8 cellular contexts compared by ENCODE assay signal in genomic region chr20:36919715-36920333, GRCh38. TPM values are rescaled to one million over a fixed set of nuclear protein-coding genes. Genes with fewer than 3 reads are reported as not detected.
DNase-seq lines count a peak whose midpoint lies in the region; ATAC-seq and TF ChIP-seq lines count a peak whose summit lies in the region.

No MANE protein-coding gene starts in this region.

- no peaks in the 10 kb centered on the region for H3K27me3 ChIP-seq in Caco-2 (replicated peaks; ENCODE audit: control insufficient read depth, insufficient read depth, low read length)
- no peaks in the 10 kb centered on the region for H3K27me3 ChIP-seq in GM23248 (replicated peaks; ENCODE audit: insufficient read depth)

- DNase-seq in Caco-2 (peak in 1 of 2 experiments; percentile 78), GM23248 (peak; percentile 72), NCI-H460 (ENCODE audit: extremely low read depth, low read depth) (peak; percentile 60), globus pallidus (ENCODE audit: low spot score) (peak; percentile 70), pulmonary artery endothelial cell (ENCODE audit: low read depth, low spot score) (peak; percentile 10), NCI-H2107 (lab: John Stamatoyannopoulos, UW) (no peak)
- DNase-seq in effector CD8-positive, alpha-beta T cell (lab: John Stamatoyannopoulos, UW): no peak

- 0 to 5% methylated on average over 2 of the region's 2 CpGs for WGBS in GM23248 (ENCODE audit: low coverage in 1 of 2, low lambda C conversion rate in 2 of 2, missing lambda C conversion rate in 2 of 2), 2 experiments

- in situ Hi-C loops in GM23248 (cut with MboI): no loop called here

- H3K4me3 ChIP-seq in Caco-2 (ENCODE audit: low read depth, low read length) (no peak overlapping the region), GM23248 (no peak overlapping the region)

- H2AFZ ChIP-seq in GM23248: no peak overlapping the region

- intact Hi-C loops in Caco-2 (cut with micrococcal nuclease; ENCODE audit: unreplicated experiment): loop anchor here (1.0 to 2.0 kb wide), 3 partner anchors 31 to 128 kb away; partner anchors contain the start of gene SAMHD1

- no peaks in the 10 kb centered on the region for H3K79me2 ChIP-seq in GM23248 (ENCODE audit: insufficient read depth)

- TF ChIP-seq CTCF in Caco-2 (IDR thresholded peaks at IDR 0.05; ENCODE audit: insufficient read depth in 1 of 2, low read depth in 1 of 2, low read length in 1 of 2, severe bottlenecking in 1 of 2, unreplicated experiment in 1 of 2): peak; percentile 98 to 99

- peaks cover 15% of the 10 kb centered on the region for H3K4me1 Mint-ChIP-seq in Caco-2 (ENCODE audit: low read depth, unreplicated experiment)
- H3K4me1 Mint-ChIP-seq in activated T-helper 17 cell treated with anti-CD3 and anti-CD28 coated beads, Interleukin-2, amount 50 U/mL, for 72 hours: peaks cover 4% of the 10 kb centered on the region

- H3K4me1 ChIP-seq in Caco-2 (peaks cover 10% of the 10 kb centered on the region), GM23248 (ENCODE audit: insufficient read depth) (no peaks in the 10 kb centered on the region)

- H3F3A ChIP-seq in GM23248 (ENCODE audit: insufficient read depth): no peaks in the 10 kb centered on the region

- CTCF ChIA-PET in Caco-2 (lab: Charles Lee): interaction anchor here (0.6 to 2.0 kb wide), 15 partner anchors 12 to 965 kb away, joined by 3 to 13 read pairs (median 4); partner anchors contain the start of genes DSN1 and RAB5IF

- no peak overlapping the region for H3K27ac Mint-ChIP-seq in Caco-2 (ENCODE audit: unreplicated experiment)
- peak overlapping the region; percentile 48 for H3K27ac Mint-ChIP-seq in activated T-helper 17 cell treated with anti-CD3 and anti-CD28 coated beads, Interleukin-2, amount 50 U/mL, for 72 hours

- H3K9me2 ChIP-seq in GM23248 (ENCODE audit: insufficient read depth): no peaks in the 10 kb centered on the region

- H3K9me3 Mint-ChIP-seq in Caco-2 (ENCODE audit: unreplicated experiment): no peaks in the 10 kb centered on the region
- no peaks in the 10 kb centered on the region for H3K9me3 Mint-ChIP-seq in activated T-helper 17 cell treated with anti-CD3 and anti-CD28 coated beads, Interleukin-2, amount 50 U/mL, for 72 hours

- POLR2A ChIA-PET in Caco-2 (lab: Charles Lee): no interaction called here

- H3K9me3 ChIP-seq in Caco-2 (no peaks in the 10 kb centered on the region), GM23248 (ENCODE audit: low read depth) (no peaks in the 10 kb centered on the region)

- no peak overlapping the region for H3K27ac ChIP-seq in GM23248

- H3K36me3 ChIP-seq in Caco-2 (ENCODE audit: control insufficient read depth, insufficient read depth, low read length): no peaks in the 10 kb centered on the region
- no peaks in the 10 kb centered on the region for H3K36me3 ChIP-seq in GM23248 (ENCODE audit: low read depth)

- H3K4me2 ChIP-seq in GM23248 (ENCODE audit: unreplicated experiment): no peak overlapping the region

- H3K4me3 Mint-ChIP-seq in Caco-2 (ENCODE audit: unreplicated experiment): no peak overlapping the region
- no peak overlapping the region for H3K4me3 Mint-ChIP-seq in activated T-helper 17 cell treated with anti-CD3 and anti-CD28 coated beads, Interleukin-2, amount 50 U/mL, for 72 hours

- peaks cover 9% of the 10 kb centered on the region for H3K36me3 Mint-ChIP-seq in Caco-2 (ENCODE audit: insufficient read depth, unreplicated experiment)
- peaks cover 84% of the 10 kb centered on the region for H3K36me3 Mint-ChIP-seq in activated T-helper 17 cell treated with anti-CD3 and anti-CD28 coated beads, Interleukin-2, amount 50 U/mL, for 72 hours (ENCODE audit: low read depth)

- no peak overlapping the region for H3K9ac ChIP-seq in GM23248

- no TSS peak for BruUV-seq in Caco-2 (replicated peaks; lab: Mats Ljungman, UMichigan)

- ATAC-seq in activated T-helper 17 cell treated with anti-CD3 and anti-CD28 coated beads, Interleukin-2, amount 50 U/mL, for 72 hours (replicated peaks): peak; percentile 63

- no peaks in the 10 kb centered on the region for H4K20me1 ChIP-seq in GM23248 (ENCODE audit: insufficient read depth)

- H3K27me3 Mint-ChIP-seq in Caco-2 (ENCODE audit: insufficient read depth, unreplicated experiment): no peaks in the 10 kb centered on the region
- no peaks in the 10 kb centered on the region for H3K27me3 Mint-ChIP-seq in activated T-helper 17 cell treated with anti-CD3 and anti-CD28 coated beads, Interleukin-2, amount 50 U/mL, for 72 hours

RNA-seq across cellular contexts. Expression of gene SAMHD1, which starts 31.7 kb away (rescaled TPM):
- total RNA-seq in Caco-2 (2022) (56.8 and 63.0 TPM in 2 replicates), pulmonary artery endothelial cell (19.9 and 32.0 TPM in 2 replicates)
- total RNA-seq in GM23248 (2014; rRNA removed; shearing (Covaris generic)): 9.0 and 15.8 TPM in 2 replicates
- 7.4 and 10.1 TPM in 2 replicates for polyA plus RNA-seq in GM23248 (2016; fragmentation: Nextera tagmentation; extraction: Ambion mirVana)
- 12.9 and 13.4 TPM in 2 replicates for total RNA-seq in NCI-H460 (2014; rRNA removed; shearing (Covaris generic))
- polyA plus RNA-seq in NCI-H460 (2014; cell fraction: nucleus; rRNA removed): 14.5 and 22.3 TPM in 2 replicates
- 100 to 1,000 TPM in 1 of 2 donors, 10 to 100 TPM in 1; 64.6 to 140 TPM for total RNA-seq in activated T-helper 17 cell treated with anti-CD3 and anti-CD28 coated beads, Interleukin-2, amount 50 U/mL, for 72 hours

RNA-seq across cellular contexts. Expression of gene TLDC2, which starts 43.9 kb away (rescaled TPM):
- 0.14 TPM in 1 of 2 replicates, not detected in the other for total RNA-seq in Caco-2 (2022)
- 0.32 and 0.76 TPM in 2 replicates for total RNA-seq in GM23248 (2014; rRNA removed; shearing (Covaris generic))
- 0.20 and 0.24 TPM in 2 replicates for polyA plus RNA-seq in GM23248 (2016; fragmentation: Nextera tagmentation; extraction: Ambion mirVana)
- not detected in 2 replicates for total RNA-seq in NCI-H460 (2014; rRNA removed; shearing (Covaris generic))
- not detected in 2 replicates for polyA plus RNA-seq in NCI-H460 (2014; cell fraction: nucleus; rRNA removed)
- total RNA-seq in activated T-helper 17 cell treated with anti-CD3 and anti-CD28 coated beads, Interleukin-2, amount 50 U/mL, for 72 hours: not detected
- not detected in 2 replicates for total RNA-seq in pulmonary artery endothelial cell

Comparison
In these comparisons a context has a peak if more than half of its experiments do, and no peak if none do; other contexts are left out.
1. DNase-seq: peak in GM23248 (single experiment), NCI-H460 (single experiment), globus pallidus (single experiment) and pulmonary artery endothelial cell (single experiment); none in NCI-H2107 (single experiment) and effector CD8-positive, alpha-beta T cell (single experiment).